22 cellular contexts compared by ENCODE assay signal in genomic region chr15:50493625-50494024, GRCh38. TPM values are rescaled to one million over a fixed set of nuclear protein-coding genes. Genes with fewer than 3 reads are reported as not detected.
"Had no signal": no experiment of that assay in that cellular context is flagged by ENCODE, and none has a peak within 500 bp of the region (broad histone marks: within the 10 kb centered on the region; RNA-seq: fewer than 3 reads in every experiment).

No MANE protein-coding gene starts in this region.

- H3K4me1 Mint-ChIP-seq: immature natural killer cell; nephron; stimulated activated memory B cell treated with anti-CD40 and anti-IgM and Interleukin-4, amounts not matched to agents 10 μg/mL and 1 μg/mL and 100 μg/mL, for 72 hours; stimulated activated naive CD8-positive, alpha-beta T cell treated with anti-CD3 and anti-CD28 coated beads, Interleukin-15, amount 100 ng/mL, for 72 hours had no signal

- DNase-seq: effector memory CD8-positive, alpha-beta T cell; gastrocnemius medialis; immature natural killer cell; mesendoderm; naive B cell; right lobe of liver; stimulated activated CD4-positive, alpha-beta T cell treated with anti-CD3 and anti-CD28 coated beads, Interleukin-4, amount 100 ng/mL, for 1 hour; stimulated activated naive CD8-positive, alpha-beta T cell treated with anti-CD3 and anti-CD28 coated beads, Interleukin-15, amount 100 ng/mL, for 72 hours; testis; upper lobe of right lung had no signal

- ATAC-seq: effector memory CD8-positive, alpha-beta T cell; gastrocnemius medialis; right lobe of liver; stimulated activated memory B cell treated with anti-CD40 and anti-IgM and Interleukin-4, amounts not matched to agents 10 μg/mL and 1 μg/mL and 100 μg/mL, for 72 hours; stimulated activated naive CD8-positive, alpha-beta T cell treated with anti-CD3 and anti-CD28 coated beads, Interleukin-15, amount 100 ng/mL, for 72 hours; upper lobe of right lung had no signal

- H3K4me1 ChIP-seq: esophagus muscularis mucosa, gastrocnemius medialis, parathyroid adenoma, prostate gland, right lobe of liver, testis, tibial nerve, upper lobe of right lung, vagina had no signal

- H3K9ac ChIP-seq: parathyroid adenoma had no signal

- H3K27ac Mint-ChIP-seq: dendritic cell treated with granulocyte-macrophage colony-stimulating factor and Interleukin-4, amounts not matched to agents 40 ng/mL and 50 ng/mL, for 4 days; immature natural killer cell; nephron; stimulated activated memory B cell treated with anti-CD40 and anti-IgM and Interleukin-4, amounts not matched to agents 10 μg/mL and 1 μg/mL and 100 μg/mL, for 72 hours had no signal

- H3K4me3 ChIP-seq: esophagus muscularis mucosa, gastrocnemius medialis, prostate gland, right lobe of liver, testis, tibial nerve, upper lobe of right lung, vagina had no signal

- H3K4me3 Mint-ChIP-seq: dendritic cell treated with granulocyte-macrophage colony-stimulating factor and Interleukin-4, amounts not matched to agents 40 ng/mL and 50 ng/mL, for 4 days; effector memory CD8-positive, alpha-beta T cell; immature natural killer cell; naive B cell; nephron; stimulated activated memory B cell treated with anti-CD40 and anti-IgM and Interleukin-4, amounts not matched to agents 10 μg/mL and 1 μg/mL and 100 μg/mL, for 72 hours; stimulated activated naive CD8-positive, alpha-beta T cell treated with anti-CD3 and anti-CD28 coated beads, Interleukin-15, amount 100 ng/mL, for 72 hours had no signal

- H2AFZ ChIP-seq: parathyroid adenoma had no signal

- H3K27me3 Mint-ChIP-seq: dendritic cell treated with granulocyte-macrophage colony-stimulating factor and Interleukin-4, amounts not matched to agents 40 ng/mL and 50 ng/mL, for 4 days; effector memory CD8-positive, alpha-beta T cell; naive B cell; stimulated activated memory B cell treated with anti-CD40 and anti-IgM and Interleukin-4, amounts not matched to agents 10 μg/mL and 1 μg/mL and 100 μg/mL, for 72 hours; stimulated activated naive CD8-positive, alpha-beta T cell treated with anti-CD3 and anti-CD28 coated beads, Interleukin-15, amount 100 ng/mL, for 72 hours had no signal

- H3K9me3 ChIP-seq: esophagus muscularis mucosa, gastrocnemius medialis, prostate gland, right lobe of liver, testis, tibial nerve, upper lobe of right lung, vagina had no signal

- H3K9me3 Mint-ChIP-seq: dendritic cell treated with granulocyte-macrophage colony-stimulating factor and Interleukin-4, amounts not matched to agents 40 ng/mL and 50 ng/mL, for 4 days; effector memory CD8-positive, alpha-beta T cell; immature natural killer cell; naive B cell; nephron; stimulated activated memory B cell treated with anti-CD40 and anti-IgM and Interleukin-4, amounts not matched to agents 10 μg/mL and 1 μg/mL and 100 μg/mL, for 72 hours; stimulated activated naive CD8-positive, alpha-beta T cell treated with anti-CD3 and anti-CD28 coated beads, Interleukin-15, amount 100 ng/mL, for 72 hours had no signal

- H3K27me3 ChIP-seq: esophagus muscularis mucosa, gastrocnemius medialis, right lobe of liver, testis, tibial nerve, upper lobe of right lung, vagina had no signal

- H3K27ac ChIP-seq: epithelial cell of prostate, esophagus muscularis mucosa, parathyroid adenoma, prostate gland, right lobe of liver, testis, tibial nerve, upper lobe of right lung, vagina had no signal

RNA-seq across cellular contexts. Expression of gene USP50, which starts 52.8 kb away (rescaled TPM):
- total RNA-seq: esophagus muscularis mucosa, fibroblast of villous mesenchyme, subcutaneous adipose tissue, upper lobe of right lung, vagina had no signal
- polyA plus RNA-seq: immature natural killer cell, keratinocyte had no signal
